In genomic region chr5:79235222-79235577, GRCh38 we compare ENCODE assay signal across 8 cellular contexts. TPM values are rescaled to one million over a fixed set of nuclear protein-coding genes. Genes with fewer than 3 reads are reported as not detected.
DNase-seq lines count a peak whose midpoint lies in the region; ATAC-seq and TF ChIP-seq lines count a peak whose summit lies in the region.

No MANE protein-coding gene starts in this region.

- TF ChIP-seq POLR2A in ovary (IDR thresholded peaks at IDR 0.05), result no peak

- H3K9ac ChIP-seq in BLaER1, result peak overlapping the region; percentile 92

- H3K4me3 ChIP-seq in BLaER1, result peak overlapping the region; percentile 93
- peak overlapping the region; percentile 72 for H3K4me3 ChIP-seq in PC-9
- peak overlapping the region; percentile 93 for H3K4me3 ChIP-seq in epithelial cell of proximal tubule (ENCODE audit: low read depth, low read length)
- H3K4me3 ChIP-seq in ovary, result peak overlapping the region; percentile 59

- no TSS peak for BruUV-seq in PC-9 (replicated peaks; lab: Mats Ljungman, UMichigan)

- H3K9me3 ChIP-seq in BLaER1 (0 out of 2 replicates have a peak, but pooled peaks cover 4% of the 10 kb centered on the region), PC-9 (ENCODE audit: insufficient read depth, low read depth) (no peaks in the 10 kb centered on the region), ovary (no peaks in the 10 kb centered on the region)

- no peak for TF ChIP-seq EP300 in ovary (IDR thresholded peaks at IDR 0.05)

- CTCF ChIA-PET in PC-9 (lab: Charles Lee), result interaction anchor here (0.9 kb wide), 1 partner anchor 103 kb away, joined by 4 read pairs; no protein-coding TSS in a partner anchor

- H3K4me1 ChIP-seq in BLaER1 (peaks cover 29% of the 10 kb centered on the region), PC-9 (replicated peaks; ENCODE audit: insufficient read depth) (peaks cover 11% of the 10 kb centered on the region), ovary (ENCODE audit: insufficient read depth) (no peaks in the 10 kb centered on the region)

- no peaks in the 10 kb centered on the region for H3K9me2 ChIP-seq in PC-9 (ENCODE audit: insufficient read depth)

- H3K27ac ChIP-seq in BLaER1, result peak overlapping the region; percentile 86
- peak overlapping the region; percentile 92 for H3K27ac ChIP-seq in PC-9
- peak overlapping the region; percentile 54 to 94 for H3K27ac ChIP-seq in ovary

- DNase-seq in PC-9, result peak in 1 of 2 experiments; percentile 68
- no peak for DNase-seq in epithelial cell of proximal tubule (ENCODE audit: low read depth)
- DNase-seq in ovary, result no peak
- no peak for DNase-seq in NCI-H1417 (lab: John Stamatoyannopoulos, UW)
- no peak for DNase-seq in NCI-H526 treated with DMSO at 0.1 percent for 48 hours (lab: John Stamatoyannopoulos, UW)

- H3F3A ChIP-seq in PC-9 (ENCODE audit: insufficient read depth, low read depth), result no peaks in the 10 kb centered on the region; the same call in 1 of the 2 replicates

- H3K27me3 ChIP-seq in BLaER1, result peaks cover 28% of the 10 kb centered on the region
- no peaks in the 10 kb centered on the region for H3K27me3 ChIP-seq in PC-9 (ENCODE audit: insufficient read depth, low read depth)
- H3K27me3 ChIP-seq in ovary, result no peaks in the 10 kb centered on the region

- peak; percentile 2 for ATAC-seq in GM21381 (IDR thresholded peaks at IDR 0.05; ENCODE audit: unreplicated experiment)
- no peak for ATAC-seq in HG02623 (IDR thresholded peaks at IDR 0.05; ENCODE audit: unreplicated experiment)

- POLR2A ChIA-PET in PC-9 (lab: Charles Lee; ENCODE audit: unreplicated experiment), result no interaction called here

- H4K20me1 ChIP-seq in BLaER1 (peaks cover 38% of the 10 kb centered on the region), PC-9 (ENCODE audit: insufficient read depth) (peaks cover 19% of the 10 kb centered on the region)

- H3K79me2 ChIP-seq in PC-9 (ENCODE audit: low read depth), result peaks cover 53% of the 10 kb centered on the region

- 10 to 17% (median 14%) methylated on average over 2 of the region's 2 CpGs for WGBS in ovary, 3 donors

- H3K4me2 ChIP-seq in BLaER1 (peak overlapping the region; percentile 96), PC-9 (peak overlapping the region; percentile 89)

- no peaks in the 10 kb centered on the region for H3K36me3 ChIP-seq in BLaER1
- H3K36me3 ChIP-seq in PC-9 (ENCODE audit: low read depth), result no peaks in the 10 kb centered on the region
- H3K36me3 ChIP-seq in ovary, result no peaks in the 10 kb centered on the region

- peak overlapping the region; percentile 77; the same call in 1 of the 2 replicates for H2AFZ ChIP-seq in PC-9

- TF ChIP-seq CTCF in PC-9 (conservative IDR thresholded peaks at IDR 0.05), result no peak
- no peak for TF ChIP-seq CTCF in epithelial cell of proximal tubule (conservative IDR thresholded peaks at IDR 0.05; ENCODE audit: low read depth, low read length)
- TF ChIP-seq CTCF in ovary (IDR thresholded peaks at IDR 0.05), result no peak

- intact Hi-C loops in PC-9 (cut with micrococcal nuclease; ENCODE audit: unreplicated experiment) (loop anchor here (5.0 kb wide), 1 partner anchor 53 kb away; no protein-coding TSS in a partner anchor), ovary (cut with DNase I) (loop anchor here in 1 of 4 donors (5.0 kb wide), 1 partner anchor 1172 kb away; the partner anchor contains the start of gene ZFYVE16)

RNA-seq across cellular contexts. Expression of gene JMY, which starts 0.7 kb away (rescaled TPM):
- 9.9 and 11.7 TPM in 2 replicates for total RNA-seq in PC-9 (2021)
- 2.8 and 5.7 TPM in 2 replicates for total RNA-seq in epithelial cell of proximal tubule
- total RNA-seq in ovary, result 10 to 100 TPM; 16.4 to 30.3 (median 22.1) TPM
- polyA plus RNA-seq in ovary, result 10 to 100 TPM in 1 of 2 donors, 1 to 10 TPM in 1; 9.9 to 10.7 TPM
